7 cellular contexts compared by ENCODE assay signal in the genomic region with DNA sequence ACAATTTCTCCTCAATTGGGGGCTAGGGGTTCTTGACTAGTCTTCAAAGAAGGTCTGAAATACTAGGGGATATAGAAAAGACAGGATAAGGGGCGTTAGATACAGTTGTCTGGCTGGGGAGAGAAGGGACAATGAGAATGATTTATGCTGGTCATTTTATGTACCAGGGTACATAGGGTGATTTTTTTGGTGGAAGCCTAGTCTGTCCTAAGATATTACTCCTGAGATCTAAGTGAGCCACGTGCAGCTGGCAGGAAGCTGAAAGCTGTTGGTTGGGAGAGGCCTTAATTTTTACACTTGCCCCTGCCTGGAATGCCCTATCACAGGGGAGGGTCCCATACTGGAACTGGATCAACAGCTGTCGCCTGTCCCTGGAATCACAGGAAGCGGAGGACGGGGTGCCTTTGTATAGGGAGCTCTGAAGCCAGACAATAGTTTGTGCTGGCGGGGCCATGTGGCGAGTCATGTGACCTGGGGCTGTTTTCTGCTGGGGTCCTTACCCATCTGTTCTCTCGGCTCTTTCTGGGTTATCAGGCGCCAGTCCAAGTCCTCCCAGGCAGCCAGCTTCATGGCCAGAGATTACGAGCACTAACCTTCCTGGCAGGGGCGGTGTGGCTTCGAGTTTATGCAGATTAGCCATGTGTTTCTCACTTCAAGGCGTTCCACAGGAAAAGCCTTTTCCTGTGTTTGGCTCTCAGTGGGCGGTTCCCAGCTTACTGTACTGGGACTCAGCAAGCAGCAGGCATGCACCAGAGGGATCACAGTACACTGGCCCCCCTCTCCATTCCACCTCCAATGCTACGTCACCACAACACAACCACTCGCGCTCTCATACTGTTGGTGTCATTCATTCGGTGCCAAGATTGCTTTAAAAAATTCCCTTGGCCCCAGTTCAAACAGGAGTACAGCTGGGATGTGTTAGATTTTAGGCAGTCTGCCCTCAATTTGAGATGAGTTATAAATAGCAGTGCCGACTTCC. TPM values are rescaled to one million over a fixed set of nuclear protein-coding genes. Genes with fewer than 3 reads are reported as not detected.
A peak's percentile ranks its signal among the peaks of the same experiment; 100 is the strongest.
DNase-seq lines count a peak whose midpoint lies in the region; ATAC-seq, FAIRE-seq and TF ChIP-seq lines count a peak whose summit lies in the region.

No MANE protein-coding gene starts in this region.

- TF ChIP-seq EP300 in H1 (IDR thresholded peaks at IDR 0.05; ENCODE audit: borderline replicate concordance in 1 of 2, low read depth in 2 of 2, low read length in 2 of 2) = no peak

- H2AFZ ChIP-seq in H1 (ENCODE audit: low read length) = no peak overlapping the region

- H3K36me3 ChIP-seq in H1 (ENCODE audit: control insufficient read depth in 2 of 4, insufficient read depth in 4 of 4, low read length in 3 of 4) (no peaks in the 10 kb centered on the region; a peak in 1 of 8 replicates), lower lobe of right lung (peaks cover 8% of the 10 kb centered on the region)

- peak overlapping the region in 3 of 4 experiments; percentile 38 to 45 (median 39); a peak in 3 of 7 replicates for H3K9ac ChIP-seq in H1 (replicated peaks in 1 of 4; ENCODE audit: extremely low read depth in 1 of 4, low read depth in 3 of 4, low read length in 3 of 4)

- H3K4me3 ChIP-seq in H1 (ENCODE audit: extremely low read depth in 1 of 4, insufficient read depth in 2 of 4, low read depth in 3 of 4, low read length in 4 of 4) (peak overlapping the region in 3 of 4 experiments; percentile 2 to 42 (median 15); a peak in 5 of 8 replicates), lower lobe of right lung (peak overlapping the region; percentile 22)

- H2BK20ac ChIP-seq in H1 (ENCODE audit: low read length) = no peak overlapping the region

- FAIRE-seq in GM19239 (lab: Jason Lieb, UNC) (peak; percentile 89), H1 (lab: Jason Lieb, UNC) (peak; percentile 84)

- H2BK120ac ChIP-seq in H1 (replicated peaks; ENCODE audit: low read depth, low read length) = no peak overlapping the region

- peak overlapping the region; percentile 91; the same call in 1 of the 2 replicates for H2BK5ac ChIP-seq in H1 (ENCODE audit: low read depth, low read length)

- H2AK5ac ChIP-seq in H1 (ENCODE audit: low read depth, low read length) = peak overlapping the region; percentile 43; the same call in 1 of the 2 replicates

- H3K27ac ChIP-seq in H1 (ENCODE audit: low read depth, low read length) = peak overlapping the region; percentile 54
- peak overlapping the region; percentile 50 for H3K27ac ChIP-seq in lower lobe of right lung

- POLR2A ChIA-PET in H1 (lab: Charles Lee; ENCODE audit: partially characterized antibody) = interaction anchor here (0.6 to 18.3 kb wide), 9 partner anchors 9 to 79 kb away, joined by 3 to 256 read pairs (median 7); a partner anchor contains a TSS

- peak overlapping the region; percentile 63 for H3K4me2 ChIP-seq in H1 (ENCODE audit: insufficient read depth in 1 of 2, low read depth in 2 of 2, low read length in 2 of 2)

- H4K91ac ChIP-seq in H1 (replicated peaks; ENCODE audit: insufficient read length, low read length) = peak overlapping the region; percentile 81

- no peak overlapping the region for H4K5ac ChIP-seq in H1 (ENCODE audit: insufficient read length, low read depth, low read length)

- H3K4me1 ChIP-seq in H1 (replicated peaks in 1 of 4; ENCODE audit: control insufficient read depth in 3 of 4, insufficient read depth in 4 of 4, low read length in 3 of 4) (peaks cover 20 to 42% (median 26%) of the 10 kb centered on the region in 4 experiments), lower lobe of right lung (peaks cover 97% of the 10 kb centered on the region)

- peak in 1 of 2 experiments; percentile 69; a peak in 1 of 3 replicates for TF ChIP-seq POLR2A in H1 (IDR thresholded peaks at IDR 0.05; ENCODE audit: control extremely low read depth in 1 of 2, low read depth in 2 of 2, low read length in 2 of 2)

- CTCF ChIA-PET in H1 (lab: Charles Lee; ENCODE audit: partially characterized antibody) = interaction anchor here (0.9 to 3.6 kb wide), 10 partner anchors 10 to 196 kb away, joined by 3 to 25 read pairs (median 4); no protein-coding TSS in a partner anchor

- no peak overlapping the region for H3K4ac ChIP-seq in H1 (replicated peaks; ENCODE audit: insufficient read length, low read depth, low read length)

- peak overlapping the region; percentile 75 for H3K18ac ChIP-seq in H1 (ENCODE audit: extremely low read depth, low read length)

- H3K23me2 ChIP-seq in H1 (ENCODE audit: low read depth, low read length) = peaks cover 10% of the 10 kb centered on the region

- peaks cover 16 to 29% of the 10 kb centered on the region in 2 experiments for H4K20me1 ChIP-seq in H1 (replicated peaks in 1 of 2; ENCODE audit: control insufficient read depth in 1 of 2, insufficient read depth in 2 of 2, low read length in 2 of 2)

- H3K27me3 ChIP-seq in H1 (replicated peaks in 1 of 4; ENCODE audit: control insufficient read depth in 3 of 4, extremely low read depth in 1 of 4, insufficient read depth in 3 of 4, low read length in 3 of 4) = no peaks in the 10 kb centered on the region
- no peaks in the 10 kb centered on the region for H3K27me3 ChIP-seq in lower lobe of right lung (ENCODE audit: low read depth)

- H3K56ac ChIP-seq in H1 (replicated peaks; ENCODE audit: insufficient read length, low read depth, low read length) = no peak overlapping the region

- DNase-seq in GM19239 (ENCODE audit: insufficient read length, low spot score) = no peak
- DNase-seq in NCI-H2227 (lab: John Stamatoyannopoulos, UW; ENCODE audit: unreplicated experiment) = peak; percentile 76
- peak; percentile 39 to 57 for DNase-seq in activated CD4-positive, alpha-beta T cell treated with anti-CD3 and anti-CD28 coated beads, Interleukin-2, amount 50 U/mL, for 48 hours
- peak in 1 of 2 experiments; percentile 79 for DNase-seq in H1 (ENCODE audit: low read depth in 1 of 2, low spot score in 2 of 2)
- peak; percentile 78 for DNase-seq in lower lobe of right lung
- DNase-seq in stimulated activated CD8-positive, alpha-beta memory T cell treated with anti-CD3 and anti-CD28 coated beads, Interleukin-15, amount 100 ng/mL, for 1 hour (ENCODE audit: low read depth) = peak; percentile 19

- peak; percentile 93 to 95 for ATAC-seq in lower lobe of right lung
- no peak for ATAC-seq in HG02759 (IDR thresholded peaks at IDR 0.05; ENCODE audit: unreplicated experiment)

- TF ChIP-seq RAD21 in H1 (IDR thresholded peaks at IDR 0.05 in 1 of 2, conservative IDR thresholded peaks at IDR 0.05 in 1 of 2; ENCODE audit: low read depth in 2 of 2, low read length in 2 of 2) = no peak

- peak overlapping the region; percentile 90 for H2BK12ac ChIP-seq in H1 (ENCODE audit: low read depth, low read length)

- H3K9me3 ChIP-seq in H1 (ENCODE audit: insufficient read depth in 2 of 2, low read depth in 1 of 2, low read length in 1 of 2) (no peaks in the 10 kb centered on the region), lower lobe of right lung (no peaks in the 10 kb centered on the region)

- TF ChIP-seq CTCF in H1 (IDR thresholded peaks at IDR 0.05; ENCODE audit: control extremely low read depth in 1 of 3, insufficient read depth in 1 of 3, low read depth in 1 of 3, low read length in 3 of 3) = no peak
- no peak for TF ChIP-seq CTCF in lower lobe of right lung (IDR thresholded peaks at IDR 0.05)

- H3K79me1 ChIP-seq in H1 (ENCODE audit: low read depth, low read length) = peaks cover 8% of the 10 kb centered on the region; the same call in 1 of the 2 replicates

- WGBS in H1 (ENCODE audit: extremely low coverage in 1 of 2, insufficient coverage in 1 of 2, insufficient read length in 1 of 2, insufficient replicate concordance in 2 of 2, low coverage in 1 of 2, low lambda C conversion rate in 2 of 2, missing lambda C conversion rate in 1 of 2), 2 experiments = 9% methylated on average over 19 of the region's 19 CpGs; no CpG with 5 or more reads in 1 of the 2 experiments

- H3K23ac ChIP-seq in H1 (ENCODE audit: insufficient read length) = no peak overlapping the region

- intact Hi-C loops in lower lobe of right lung (cut with DNase I) = no loop called here

- H4K8ac ChIP-seq in H1 (ENCODE audit: extremely low read depth, insufficient read depth, low read length) = no peak overlapping the region

- peaks cover 34 to 97% of the 10 kb centered on the region in 2 experiments for H3K79me2 ChIP-seq in H1 (ENCODE audit: control insufficient read depth in 1 of 2, insufficient read depth in 2 of 2, low read length in 2 of 2)

- H2BK15ac ChIP-seq in H1 (ENCODE audit: low read length) = peak overlapping the region; percentile 13; the same call in 1 of the 2 replicates

- no peak overlapping the region for H3K14ac ChIP-seq in H1 (ENCODE audit: insufficient read length)

TF ChIP-seq in H1, 55 proteins besides CTCF, POLR2A, EP300 and RAD21 (continues in another document):
- TF ChIP-seq CHD2 (IDR thresholded peaks at IDR 0.05; ENCODE audit: low read length) (no peak), TBP (IDR thresholded peaks at IDR 0.05; ENCODE audit: low read depth, low read length) (peak; percentile 52; the same call in 1 of the 2 replicates), SP2 (IDR thresholded peaks at IDR 0.05; ENCODE audit: low read length) (no peak), ASH2L (IDR thresholded peaks at IDR 0.05; ENCODE audit: low read length) (peak; percentile 75)

RNA-seq across cellular contexts. Expression of a gene that starts 27.5 kb away (rescaled TPM):
- total RNA-seq in H1 (2021; fragmentation: NEBNext Ultra II Directional; extraction: Animal tissue kit (Norgen Biotek cat#: 25700)) = 103 and 105 TPM in 2 replicates
- 52.1 and 86.7 TPM in 2 replicates for polyA plus RNA-seq in H1 (2011; rRNA removed)
- polyA plus RNA-seq in H1 (2011; cell fraction: cytosol; rRNA removed) = 28.6 TPM
- polyA plus RNA-seq in H1 (2011; cell fraction: nucleus; rRNA removed) = 109 TPM
- 88.4 to 102 TPM (median 96.6 TPM) in 4 replicates for polyA plus RNA-seq in H1 (2012, experiment 1 of 2)
- polyA plus RNA-seq in H1 (2012, experiment 2 of 2) = 29.8 TPM
- polyA plus RNA-seq in H1 (2013, experiment 1 of 2) = 55.4 TPM
- polyA plus RNA-seq in H1 (2013, experiment 2 of 2) = 52.4 TPM
- 67.7 and 71.7 TPM in 2 replicates for polyA minus RNA-seq in H1 (2011; rRNA and poly(A)+ RNA removed)
- polyA minus RNA-seq in H1 (2011; cell fraction: cytosol; rRNA and poly(A)+ RNA removed) = 90.5 TPM
- polyA minus RNA-seq in H1 (2011; cell fraction: nucleus; rRNA and poly(A)+ RNA removed) = 63.8 TPM
- 72.4 TPM for total RNA-seq in lower lobe of right lung
